ENCODE assay signal across 8 cellular contexts in the genomic region with DNA sequence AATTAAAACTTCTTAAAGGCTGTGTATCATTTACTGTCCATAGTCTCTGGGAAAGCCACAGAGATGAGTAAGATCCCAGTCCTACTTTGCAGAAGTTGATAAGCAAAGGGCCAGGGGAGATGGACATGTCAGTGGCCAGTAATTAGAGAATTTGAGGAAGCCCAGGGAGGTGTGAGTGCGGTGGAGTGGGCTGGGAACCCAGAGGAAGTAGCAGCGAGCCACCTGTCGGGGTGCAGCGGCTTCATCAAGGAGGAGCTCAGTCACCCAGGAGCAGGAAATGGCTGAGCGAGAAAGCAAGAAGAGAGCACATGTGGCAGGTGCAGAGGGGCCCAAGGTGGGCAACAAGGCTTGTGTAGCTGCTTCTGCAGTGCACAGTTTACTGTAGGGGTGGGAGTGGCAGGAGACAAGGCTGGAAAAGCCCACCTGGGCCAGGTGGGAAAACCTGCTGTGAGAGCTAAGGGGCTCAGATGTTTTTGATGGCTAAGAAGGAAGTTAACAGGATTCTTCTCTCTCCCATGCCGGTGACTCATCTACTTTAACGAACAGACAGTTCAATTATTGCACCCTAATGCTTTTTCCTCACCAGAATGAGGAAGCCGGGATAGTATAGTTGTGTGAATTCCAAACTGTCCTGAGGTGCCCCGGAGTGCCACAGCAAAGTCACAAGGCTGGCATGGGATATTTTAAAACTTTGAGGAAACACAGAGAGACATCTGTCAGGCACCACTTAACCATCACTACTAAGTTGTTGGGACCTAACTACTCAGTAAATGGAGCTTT. TPM values are rescaled to one million over a fixed set of nuclear protein-coding genes. Genes with fewer than 3 reads are reported as not detected.
DNase-seq lines count a peak whose midpoint lies in the region; ATAC-seq and TF ChIP-seq lines count a peak whose summit lies in the region.

No MANE protein-coding gene starts in this region.

- H3K4me3 ChIP-seq in mucosa of descending colon (no peak overlapping the region), coronary artery (no peak overlapping the region)

- intact Hi-C loops in Right ventricle myocardium inferior (cut with DNase I) (no loop called here), cardiac septum (cut with DNase I) (no loop called here), mucosa of descending colon (cut with DNase I, micrococcal nuclease) (no loop called here)

- H3K4me1 ChIP-seq in mucosa of descending colon (ENCODE audit: low read depth): peaks cover 13% of the 10 kb centered on the region

- peak overlapping the region; percentile 85 for H3K27ac Mint-ChIP-seq in activated CD8-positive, alpha-beta T cell treated with anti-CD3 and anti-CD28 coated beads, Interleukin-2, amount 10 ng/mL, durations not matched to agents 7 days and 5 days

- H3K9me3 Mint-ChIP-seq in activated CD8-positive, alpha-beta T cell treated with anti-CD3 and anti-CD28 coated beads, Interleukin-2, amount 10 ng/mL, durations not matched to agents 7 days and 5 days (ENCODE audit: insufficient read depth): no peaks in the 10 kb centered on the region

- H3K36me3 Mint-ChIP-seq in activated CD8-positive, alpha-beta T cell treated with anti-CD3 and anti-CD28 coated beads, Interleukin-2, amount 10 ng/mL, durations not matched to agents 7 days and 5 days (ENCODE audit: low read depth): peaks cover 18% of the 10 kb centered on the region

- DNase-seq in Right ventricle myocardium inferior (ENCODE audit: missing footprints) (peak; percentile 68), cardiac septum (ENCODE audit: low spot score) (no peak), mucosa of descending colon (peak; percentile 41 to 75 (median 52)), ureter (ENCODE audit: low spot score) (no peak), coronary artery (ENCODE audit: low spot score) (no peak), GM19240 (ENCODE audit: insufficient read length, low spot score) (no peak)
- peak; percentile 65 for DNase-seq in activated CD8-positive, alpha-beta T cell treated with anti-CD3 and anti-CD28 coated beads, Interleukin-2, amount 10 ng/mL, durations not matched to agents 7 days and 5 days

- H3K9me3 ChIP-seq in mucosa of descending colon: no peaks in the 10 kb centered on the region

- no peak for TF ChIP-seq CTCF in mucosa of descending colon (IDR thresholded peaks at IDR 0.05)
- no peak for TF ChIP-seq CTCF in coronary artery (IDR thresholded peaks at IDR 0.05)

- peaks cover 49% of the 10 kb centered on the region for H3K4me1 Mint-ChIP-seq in activated CD8-positive, alpha-beta T cell treated with anti-CD3 and anti-CD28 coated beads, Interleukin-2, amount 10 ng/mL, durations not matched to agents 7 days and 5 days (ENCODE audit: low read depth)

- no peak overlapping the region for H3K27ac ChIP-seq in coronary artery

- H3K4me3 Mint-ChIP-seq in activated CD8-positive, alpha-beta T cell treated with anti-CD3 and anti-CD28 coated beads, Interleukin-2, amount 10 ng/mL, durations not matched to agents 7 days and 5 days: peak overlapping the region; percentile 40

- H3K36me3 ChIP-seq in mucosa of descending colon (ENCODE audit: low read depth): no peaks in the 10 kb centered on the region

- CTCF ChIA-PET in activated CD8-positive, alpha-beta T cell treated with anti-CD3 and anti-CD28 coated beads, Interleukin-2, amount 10 ng/mL, durations not matched to agents 7 days and 5 days (lab: Charles Lee): interaction anchor here (0.7 to 6.5 kb wide), 17 partner anchors 9 to 332 kb away, joined by 3 to 64 read pairs (median 4); no protein-coding TSS in a partner anchor

- POLR2A ChIA-PET in activated CD8-positive, alpha-beta T cell treated with anti-CD3 and anti-CD28 coated beads, Interleukin-2, amount 10 ng/mL, durations not matched to agents 7 days and 5 days (lab: Charles Lee): interaction anchor here (0.6 to 1.7 kb wide), 3 partner anchors 12 to 101 kb away, joined by 3 to 5 read pairs (median 4); no protein-coding TSS in a partner anchor

- ATAC-seq in Right ventricle myocardium inferior (peak; percentile 81), HG03565 (IDR thresholded peaks at IDR 0.05; ENCODE audit: unreplicated experiment) (peak; percentile 47), mucosa of descending colon (peak; percentile 80)
- ATAC-seq in activated CD8-positive, alpha-beta T cell treated with anti-CD3 and anti-CD28 coated beads, Interleukin-2, amount 10 ng/mL, durations not matched to agents 7 days and 5 days: peak; percentile 78

- no peaks in the 10 kb centered on the region for H3K27me3 Mint-ChIP-seq in activated CD8-positive, alpha-beta T cell treated with anti-CD3 and anti-CD28 coated beads, Interleukin-2, amount 10 ng/mL, durations not matched to agents 7 days and 5 days (ENCODE audit: low read depth)

RNA-seq across cellular contexts. Expression of a gene that starts 34.8 kb away (rescaled TPM):
- total RNA-seq in Right ventricle myocardium inferior (92.3 TPM), cardiac septum (75.3 TPM), mucosa of descending colon (10 to 100 TPM; 56.5 to 75.5 (median 69.7) TPM), ureter (56.3 TPM)
- total RNA-seq in activated CD8-positive, alpha-beta T cell treated with anti-CD3 and anti-CD28 coated beads, Interleukin-2, amount 10 ng/mL, durations not matched to agents 7 days and 5 days: 10 to 100 TPM; 48.5 to 54.3 TPM

Comparison
In these comparisons a context has a peak if more than half of its experiments do, and no peak if none do; other contexts are left out.
1. DNase-seq: peak in Right ventricle myocardium inferior (single experiment), activated CD8-positive, alpha-beta T cell treated with anti-CD3 and anti-CD28 coated beads, Interleukin-2, amount 10 ng/mL, durations not matched to agents 7 days and 5 days (single experiment) and mucosa of descending colon (3 of 3); none in cardiac septum (single experiment), ureter (single experiment), coronary artery (single experiment) and GM19240 (single experiment).
2. Peak in every context shown above with its lines, with median percentiles within 50 percentile points of each other: ATAC-seq.